8 cellular contexts compared by ENCODE assay signal in the genomic region with DNA sequence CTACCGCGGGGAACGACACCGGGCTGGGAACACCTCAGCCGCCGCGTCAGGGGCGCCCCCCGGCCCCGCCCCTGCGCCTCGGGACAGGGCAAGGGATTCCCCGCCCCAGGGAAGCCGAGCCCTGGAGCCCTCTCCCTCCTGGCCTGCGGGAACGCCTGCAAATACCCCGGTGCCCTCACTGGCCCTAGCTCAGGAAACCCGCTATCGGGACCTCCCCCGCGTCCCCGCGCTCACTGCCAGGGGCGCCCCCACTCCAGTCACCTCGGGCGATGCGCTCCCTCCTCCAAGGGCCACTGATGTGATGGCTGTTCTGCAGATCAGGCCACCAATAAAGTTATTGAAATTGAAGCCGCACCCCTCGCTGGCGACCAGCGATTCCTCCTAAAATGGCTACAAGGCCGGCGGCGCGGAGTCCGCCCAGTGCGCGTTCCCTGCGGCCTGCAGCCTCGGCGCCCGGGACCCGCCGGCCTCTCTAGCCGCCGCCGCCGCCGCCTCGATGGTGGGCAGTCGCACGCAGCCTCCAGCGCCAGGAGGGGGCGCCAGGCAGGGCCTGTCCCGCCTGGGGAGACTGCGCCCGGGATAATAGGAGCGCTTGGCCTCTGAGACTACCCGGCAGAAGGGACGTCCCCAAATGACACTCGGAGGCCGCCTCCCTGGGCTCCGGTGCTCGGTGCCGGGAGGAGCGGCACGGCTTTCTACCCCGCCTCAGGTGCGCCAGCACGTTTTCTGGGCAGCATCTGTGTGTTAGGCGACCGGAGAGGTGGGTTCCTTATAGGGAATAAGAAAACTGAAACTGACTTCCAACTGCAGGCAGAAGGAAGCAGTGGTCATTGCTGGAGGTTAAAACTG. TPM values are rescaled to one million over a fixed set of nuclear protein-coding genes. Genes with fewer than 3 reads are reported as not detected.
DNase-seq lines count a peak whose midpoint lies in the region; ATAC-seq and TF ChIP-seq lines count a peak whose summit lies in the region.

A gene with protein sequence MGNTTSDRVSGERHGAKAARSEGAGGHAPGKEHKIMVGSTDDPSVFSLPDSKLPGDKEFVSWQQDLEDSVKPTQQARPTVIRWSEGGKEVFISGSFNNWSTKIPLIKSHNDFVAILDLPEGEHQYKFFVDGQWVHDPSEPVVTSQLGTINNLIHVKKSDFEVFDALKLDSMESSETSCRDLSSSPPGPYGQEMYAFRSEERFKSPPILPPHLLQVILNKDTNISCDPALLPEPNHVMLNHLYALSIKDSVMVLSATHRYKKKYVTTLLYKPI (minus strand): TSS at position 303 of the 849 bp plus-strand sequence. CDS start 326 bp downstream, outside the sequence.

- peaks cover 39% of the 10 kb centered on the region for H3K4me1 ChIP-seq in GM23338 (ENCODE audit: insufficient read depth)

- peak within 1 kb of the TSS; percentile 97 for H3K4me3 Mint-ChIP-seq in GM23338
- H3K4me3 Mint-ChIP-seq in activated T-helper 2 cell treated with anti-CD3 and anti-CD28 coated beads, Interferon-gamma antibody, Interleukin-2, Interleukin-4, amounts not matched to agents 10 μg/mL and 5 μg/mL and 100 μg/mL, durations not matched to agents 14 hours and 24 hours and 36 hours (ENCODE audit: low read depth), result peak within 1 kb of the TSS; percentile 96
- peak within 1 kb of the TSS; percentile 99 for H3K4me3 Mint-ChIP-seq in natural killer cell

- H3K9me2 ChIP-seq in GM23338 (ENCODE audit: insufficient read depth), result no peaks in the 10 kb centered on the region

- peak; percentile 68 to 87 for TF ChIP-seq CTCF in GM23338 (conservative IDR thresholded peaks at IDR 0.05; ENCODE audit: low read depth in 2 of 2)
- TF ChIP-seq CTCF in natural killer cell (IDR thresholded peaks at IDR 0.05), result peak; percentile 81

- peak within 1 kb of the TSS; percentile 99 for H3K27ac Mint-ChIP-seq in GM23338
- peak within 1 kb of the TSS; percentile 96 for H3K27ac Mint-ChIP-seq in activated T-helper 2 cell treated with anti-CD3 and anti-CD28 coated beads, Interferon-gamma antibody, Interleukin-2, Interleukin-4, amounts not matched to agents 10 μg/mL and 5 μg/mL and 100 μg/mL, durations not matched to agents 14 hours and 24 hours and 36 hours
- H3K27ac Mint-ChIP-seq in natural killer cell, result peak within 1 kb of the TSS; percentile 95 to 99

- H3K36me3 Mint-ChIP-seq in GM23338 (ENCODE audit: low read depth), result peaks cover 5% of the 10 kb centered on the region; the same call in 2 of the 3 replicates
- peaks cover 22% of the 10 kb centered on the region for H3K36me3 Mint-ChIP-seq in activated T-helper 2 cell treated with anti-CD3 and anti-CD28 coated beads, Interferon-gamma antibody, Interleukin-2, Interleukin-4, amounts not matched to agents 10 μg/mL and 5 μg/mL and 100 μg/mL, durations not matched to agents 14 hours and 24 hours and 36 hours (ENCODE audit: low read depth)
- no peaks in the 10 kb centered on the region for H3K36me3 Mint-ChIP-seq in natural killer cell

- peak within 1 kb of the TSS; percentile 89 for H3K4me3 ChIP-seq in GM23338

- peaks cover 37% of the 10 kb centered on the region for H3K4me1 Mint-ChIP-seq in GM23338
- peaks cover 37% of the 10 kb centered on the region for H3K4me1 Mint-ChIP-seq in activated T-helper 2 cell treated with anti-CD3 and anti-CD28 coated beads, Interferon-gamma antibody, Interleukin-2, Interleukin-4, amounts not matched to agents 10 μg/mL and 5 μg/mL and 100 μg/mL, durations not matched to agents 14 hours and 24 hours and 36 hours (ENCODE audit: low read depth)
- H3K4me1 Mint-ChIP-seq in natural killer cell, result peaks cover 30 to 47% of the 10 kb centered on the region in 2 donors

- H3K9me3 Mint-ChIP-seq in GM23338, result peaks cover 3% of the 10 kb centered on the region; the same call in 1 of the 3 replicates
- H3K9me3 Mint-ChIP-seq in activated T-helper 2 cell treated with anti-CD3 and anti-CD28 coated beads, Interferon-gamma antibody, Interleukin-2, Interleukin-4, amounts not matched to agents 10 μg/mL and 5 μg/mL and 100 μg/mL, durations not matched to agents 14 hours and 24 hours and 36 hours, result no peaks in the 10 kb centered on the region
- H3K9me3 Mint-ChIP-seq in natural killer cell, result no peaks in the 10 kb centered on the region

- H4K20me1 ChIP-seq in GM23338 (replicated peaks; ENCODE audit: insufficient read depth), result no peaks in the 10 kb centered on the region; the same call in 1 of the 2 replicates

- DNase-seq in ELF-1 (ENCODE audit: low read depth, low spot score) (peak; percentile 99), GM23338 (ENCODE audit: low spot score) (peak; percentile 95), Kasumi-1 (lab: John Stamatoyannopoulos, UW) (peak; percentile 93 to 94), RPMI7951 (ENCODE audit: low read depth) (peak; percentile 94), fibroblast of peridontal ligament (ENCODE audit: extremely low read depth) (peak; percentile 96), natural killer cell (peak; percentile 88)
- DNase-seq in activated T-helper 2 cell treated with anti-CD3 and anti-CD28 coated beads, Interferon-gamma antibody, Interleukin-2, Interleukin-4, amounts not matched to agents 10 μg/mL and 5 μg/mL and 100 μg/mL, durations not matched to agents 14 hours and 24 hours and 36 hours (ENCODE audit: low spot score), result peak; percentile 87
- peak; percentile 67 to 89 (median 73) for DNase-seq in stimulated activated naive CD4-positive, alpha-beta T cell (lab: John Stamatoyannopoulos, UW)

- peaks cover 3% of the 10 kb centered on the region; the same call in 1 of the 2 replicates for H3K27me3 ChIP-seq in GM23338 (ENCODE audit: insufficient read depth)

- no peaks in the 10 kb centered on the region for H3K36me3 ChIP-seq in GM23338 (ENCODE audit: insufficient read depth)

- peak within 1 kb of the TSS; percentile 95 for H3K4me2 ChIP-seq in GM23338

- intact Hi-C loops in activated T-helper 2 cell treated with anti-CD3 and anti-CD28 coated beads, Interferon-gamma antibody, Interleukin-2, Interleukin-4, amounts not matched to agents 10 μg/mL and 5 μg/mL and 100 μg/mL, durations not matched to agents 14 hours and 24 hours and 36 hours (cut with micrococcal nuclease), result loop anchor here (1.0 kb wide), 2 partner anchors 70 to 88 kb away; partner anchors contain the start of gene CHD1L
- intact Hi-C loops in natural killer cell (cut with micrococcal nuclease), result loop anchor here (1.0 kb wide), 2 partner anchors 53 to 70 kb away; partner anchors contain the start of genes CHD1L and FMO5

- H3K27me3 Mint-ChIP-seq in GM23338 (ENCODE audit: insufficient read depth, low read depth, poor library complexity) (peaks cover 17% of the 10 kb centered on the region), natural killer cell (ENCODE audit: low read depth in 2 of 2) (no peaks in the 10 kb centered on the region)
- peaks cover 5% of the 10 kb centered on the region for H3K27me3 Mint-ChIP-seq in activated T-helper 2 cell treated with anti-CD3 and anti-CD28 coated beads, Interferon-gamma antibody, Interleukin-2, Interleukin-4, amounts not matched to agents 10 μg/mL and 5 μg/mL and 100 μg/mL, durations not matched to agents 14 hours and 24 hours and 36 hours (ENCODE audit: low read depth)

- peak within 1 kb of the TSS; percentile 87 for H3K27ac ChIP-seq in GM23338 (ENCODE audit: low read depth)

- H2AFZ ChIP-seq in GM23338, result peak within 1 kb of the TSS; percentile 92

- 0 out of 2 replicates have a peak, but pooled peaks cover 4% of the 10 kb centered on the region for H3F3A ChIP-seq in GM23338 (replicated peaks; ENCODE audit: low read depth)

- H3K79me2 ChIP-seq in GM23338 (replicated peaks; ENCODE audit: insufficient read depth), result peaks cover 44% of the 10 kb centered on the region

- ATAC-seq in GM23338 (peak; percentile 90), natural killer cell (peak; percentile 80 to 94 (median 88))

TF ChIP-seq in GM23338, 12 proteins besides CTCF, POLR2A, EP300 and RAD21:
- peak; percentile 43 for TF ChIP-seq POLR2AphosphoS5 (IDR thresholded peaks at IDR 0.05; ENCODE audit: low read depth)
- no peak for TF ChIP-seq NANOG (IDR thresholded peaks at IDR 0.05; ENCODE audit: borderline replicate concordance)
- peak; percentile 49; the same call in 1 of the 2 replicates for TF ChIP-seq CREB1 (CRISPR knock-in tag; IDR thresholded peaks at IDR 0.05; ENCODE audit: low read depth)

RNA-seq across cellular contexts. Expression of the gene that starts here (rescaled TPM):
- total RNA-seq in GM23338 (2014; rRNA removed; shearing (Covaris generic)), result 27.3 and 32.2 TPM in 2 replicates
- 14.3 and 15.9 TPM in 2 replicates for polyA plus RNA-seq in GM23338 (2016; fragmentation: Nextera tagmentation; extraction: Ambion mirVana)
- 12.9 and 20.8 TPM in 2 replicates for total RNA-seq in RPMI7951 (2014; rRNA removed; shearing (Covaris generic))
- 9.1 and 9.5 TPM in 2 replicates for total RNA-seq in activated T-helper 2 cell treated with anti-CD3 and anti-CD28 coated beads, Interferon-gamma antibody, Interleukin-2, Interleukin-4, amounts not matched to agents 10 μg/mL and 5 μg/mL and 100 μg/mL, durations not matched to agents 14 hours and 24 hours and 36 hours
- 10 to 100 TPM; 15.1 to 19.1 (median 16.0) TPM for total RNA-seq in natural killer cell

Comparison
In these comparisons a context has a peak if more than half of its experiments do, and no peak if none do; other contexts are left out.
1. Peak in every context shown above with its lines: DNase-seq, ATAC-seq, H3K4me3 ChIP-seq and H3K27ac ChIP-seq.